In genomic region chr3:12719984-12720656, GRCh38 we compare ENCODE assay signal across 8 cellular contexts.
DNase-seq lines count a peak whose midpoint lies in the region; ATAC-seq and TF ChIP-seq lines count a peak whose summit lies in the region.

No MANE protein-coding gene starts in this region.

- peak; percentile 51 for TF ChIP-seq CTCF in GM12801 (IDR thresholded peaks at IDR 0.05; ENCODE audit: extremely low read depth, insufficient read length)

- ATAC-seq in HG02642 (IDR thresholded peaks at IDR 0.05; ENCODE audit: poor library complexity, unreplicated experiment): peak; percentile 86
- no peak for ATAC-seq in HG03039 (IDR thresholded peaks at IDR 0.05; ENCODE audit: unreplicated experiment)

- DNase-seq in NCI-H1436 treated with DMSO at 0.1 percent for 48 hours (lab: John Stamatoyannopoulos, UW) (peak; percentile 9), T-helper 2 cell (peak; percentile 17 to 79 (median 56)), anterior cingulate cortex (lab: John Stamatoyannopoulos, UW) (peak in 56 of 58 donors; percentile 3 to 81 (median 36)), hepatic stellate cell (ENCODE audit: low spot score) (peak; percentile 86), skeletal muscle cell (ENCODE audit: low read depth) (peak; percentile 59)

- H3K4me3 ChIP-seq in skeletal muscle cell (ENCODE audit: low read depth, low read length): peak overlapping the region; percentile 28

Comparison
In these comparisons a context has a peak if more than half of its experiments do, and no peak if none do; other contexts are left out.
1. DNase-seq: peak in every context shown above with its lines; median percentile 86 in hepatic stellate cell; 59 in skeletal muscle cell; 56 in T-helper 2 cell; 36 in anterior cingulate cortex; 9 in NCI-H1436 treated with DMSO at 0.1 percent for 48 hours.